ENCODE assay signal across 1 cellular context in the genomic region with DNA sequence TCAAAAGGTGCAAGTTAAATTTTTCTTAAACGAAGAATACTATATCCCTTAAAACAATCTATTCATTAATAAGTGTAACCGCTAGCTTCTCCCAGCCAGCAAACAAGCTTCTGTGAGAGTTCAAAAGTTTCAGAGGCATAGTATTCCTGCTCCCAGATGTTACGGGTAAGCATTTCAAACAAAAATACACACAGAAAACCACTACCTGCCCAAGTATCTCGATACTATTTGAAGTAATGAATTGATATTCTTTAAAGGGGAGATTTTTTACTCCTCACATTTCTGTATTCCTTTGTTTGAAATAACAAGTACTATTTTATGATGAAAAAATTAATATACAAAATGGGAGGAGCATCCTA.
TF ChIP-seq lines count a peak whose summit lies in the region.

No MANE protein-coding gene starts in this region.

TF ChIP-seq in WTC11, 78 proteins besides CTCF, POLR2A, EP300 and RAD21 (continued from another document):
- TF ChIP-seq ARID4B (CRISPR knock-in tag; IDR thresholded peaks at IDR 0.05; ENCODE audit: borderline replicate concordance) (no peak), RORB (CRISPR knock-in tag; IDR thresholded peaks at IDR 0.05) (no peak)
